In the genomic region with DNA sequence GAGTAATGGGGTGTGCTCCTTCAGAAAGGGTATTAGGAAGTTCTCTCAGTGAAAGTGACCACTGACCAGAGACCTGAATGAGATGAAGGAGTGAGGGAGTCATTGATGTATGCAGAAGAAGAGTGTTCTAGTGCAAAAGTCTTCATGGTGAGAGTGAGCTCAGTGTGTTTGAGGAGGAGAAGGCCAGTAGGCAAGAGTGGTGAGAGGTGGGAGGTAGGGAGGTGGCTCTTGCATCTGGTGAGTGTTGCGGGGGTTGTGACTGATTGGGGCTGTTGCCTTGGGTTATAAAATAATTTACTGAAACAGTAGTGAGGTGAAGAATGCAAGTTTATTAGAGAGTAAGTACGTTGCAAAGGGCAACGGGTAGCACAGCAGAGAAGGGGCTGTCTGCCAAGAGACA, we compare ENCODE assay signal across 28 cellular contexts. TPM values are rescaled to one million over a fixed set of nuclear protein-coding genes. Genes with fewer than 3 reads are reported as not detected.
"Had no signal": no experiment of that assay in that cellular context is flagged by ENCODE, and none has a peak within 500 bp of the region (broad histone marks: within the 10 kb centered on the region; RNA-seq: fewer than 3 reads in every experiment).

No MANE protein-coding gene starts in this region.

- H3K9ac ChIP-seq: neural progenitor cell had no signal

- H3K27ac ChIP-seq: neural progenitor cell, neutrophil, pancreas, psoas muscle, right lobe of liver, spleen, suprapubic skin, testis, tibial artery, transverse colon, upper lobe of right lung, uterus had no signal

- H2AFZ ChIP-seq: neural progenitor cell had no signal

- H3K27me3 ChIP-seq: neural progenitor cell, neutrophil, pancreas, right lobe of liver, spleen, suprapubic skin, testis, tibial artery, transverse colon, uterus had no signal

- DNase-seq: naive thymus-derived CD4-positive, alpha-beta T cell; natural killer cell; nucleus accumbens; pancreas; psoas muscle; right cardiac atrium; right lobe of liver; sigmoid colon; small intestine; spleen; stimulated activated CD4-positive, alpha-beta T cell treated with anti-CD3 and anti-CD28 coated beads, Interleukin-12 subunit alpha, Interleukin-12 subunit beta, amount 100 ng/mL, for 4 hours; stimulated activated CD4-positive, alpha-beta T cell treated with anti-CD3 and anti-CD28 coated beads, Interleukin-1b, Interleukin-23, amount 100 ng/mL, for 48 hours; stimulated activated CD4-positive, alpha-beta T cell treated with anti-CD3 and anti-CD28 coated beads, Interleukin-4, amount 100 ng/mL, for 1 hour; stimulated activated CD4-positive, alpha-beta T cell treated with anti-CD3 and anti-CD28 coated beads, Interleukin-4, amount 100 ng/mL, for 4 hours; stimulated activated CD8-positive, alpha-beta memory T cell treated with anti-CD3 and anti-CD28 coated beads, Interleukin-4, amount 100 ng/mL, for 48 hours; stimulated activated naive CD4-positive, alpha-beta T cell; stimulated activated naive CD8-positive, alpha-beta T cell treated with anti-CD3 and anti-CD28 coated beads, Interleukin-15, amount 100 ng/mL, for 72 hours; stimulated activated naive CD8-positive, alpha-beta T cell treated with anti-CD3 and anti-CD28 coated beads, Interleukin-15, Interleukin-2, amounts not matched to agents 100 U/mL and 50 U/mL, for 24 hours; substantia nigra; testis; tibial artery; transverse colon; upper lobe of right lung; uterus had no signal

- H3K4me3 ChIP-seq: neural progenitor cell, pancreas, psoas muscle, right lobe of liver, sigmoid colon, spleen, suprapubic skin, testis, tibial artery, transverse colon, upper lobe of right lung, uterus had no signal

- FAIRE-seq: pancreas, small intestine had no signal

- ATAC-seq: naive thymus-derived CD4-positive, alpha-beta T cell; natural killer cell; pancreas; psoas muscle; right cardiac atrium; right lobe of liver; stimulated activated memory B cell treated with anti-CD40 and anti-IgM and Interleukin-4, amounts not matched to agents 10 μg/mL and 1 μg/mL and 100 μg/mL, for 72 hours; stimulated activated naive CD8-positive, alpha-beta T cell treated with anti-CD3 and anti-CD28 coated beads, Interleukin-15, amount 100 ng/mL, for 72 hours; stimulated activated naive CD8-positive, alpha-beta T cell treated with anti-CD3 and anti-CD28 coated beads, Interleukin-15, Interleukin-2, amounts not matched to agents 100 U/mL and 50 U/mL, for 24 hours; upper lobe of right lung had no signal

- H3K4me2 ChIP-seq: neural progenitor cell had no signal

- H3K4me1 ChIP-seq: pancreas, psoas muscle, right lobe of liver, spleen, suprapubic skin, tibial artery, upper lobe of right lung, uterus had no signal

- H3K9me3 ChIP-seq: neutrophil, pancreas, psoas muscle, right lobe of liver, sigmoid colon, spleen, suprapubic skin, testis, tibial artery, transverse colon, upper lobe of right lung, uterus had no signal

- H3K36me3 ChIP-seq: neural progenitor cell, neutrophil, pancreas, right lobe of liver, sigmoid colon, spleen, suprapubic skin, tibial artery, transverse colon, upper lobe of right lung, uterus had no signal

RNA-seq across cellular contexts. Expression of a gene that starts 26.2 kb away (rescaled TPM):
- total RNA-seq: naive thymus-derived CD4-positive, alpha-beta T cell; natural killer cell had no signal
- polyA plus RNA-seq: naive thymus-derived CD4-positive, alpha-beta T cell had no signal
